Comparison of ENCODE assay signal across 9 cellular contexts in the genomic region with DNA sequence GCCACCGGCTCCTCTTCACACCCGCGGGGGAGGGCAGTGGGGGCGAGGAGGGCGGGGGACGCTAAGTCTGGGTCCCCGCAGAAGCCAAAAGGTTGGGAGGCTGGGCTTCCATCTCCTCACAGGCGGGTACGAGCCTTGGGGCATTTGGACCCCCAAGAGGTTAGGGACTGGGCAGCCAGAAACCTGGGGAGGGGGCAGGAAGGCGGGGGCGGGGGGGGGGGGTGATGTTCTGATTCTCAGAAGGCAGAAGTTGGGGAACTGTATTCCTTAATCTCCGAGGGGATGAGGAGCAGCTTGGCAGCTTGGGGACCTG. TPM values are rescaled to one million over a fixed set of nuclear protein-coding genes. Genes with fewer than 3 reads are reported as not detected.
DNase-seq lines count a peak whose midpoint lies in the region; ATAC-seq and TF ChIP-seq lines count a peak whose summit lies in the region.
"Had no signal": no experiment of that assay in that cellular context is flagged by ENCODE, and none has a peak within 500 bp of the region (broad histone marks: within the 10 kb centered on the region; RNA-seq: fewer than 3 reads in every experiment).

No MANE protein-coding gene starts in this region.

- no peak overlapping the region for H2AFZ ChIP-seq in OCI-LY3 (ENCODE audit: low read depth, low read length)

- H3K4me1 Mint-ChIP-seq in CD14-positive monocyte (peaks cover 64% of the 10 kb centered on the region), neural crest cell (peaks cover 23% of the 10 kb centered on the region)

- TF ChIP-seq POLR2A in GM18505 (IDR thresholded peaks at IDR 0.05; ENCODE audit: borderline replicate concordance, extremely low read depth, insufficient read depth, insufficient read length) = no peak

- no peaks in the 10 kb centered on the region for H3K27me3 ChIP-seq in OCI-LY3 (ENCODE audit: low read depth, low read length)
- no peaks in the 10 kb centered on the region for H3K27me3 ChIP-seq in effector memory CD4-positive, alpha-beta T cell (replicated peaks; ENCODE audit: control insufficient read depth, insufficient read depth, low read length, poor library complexity, severe bottlenecking)

- ATAC-seq in GM18505 (IDR thresholded peaks at IDR 0.05; ENCODE audit: unreplicated experiment) (no peak), HG02763 (IDR thresholded peaks at IDR 0.05; ENCODE audit: unreplicated experiment) (no peak)

- peak overlapping the region; percentile 100 for H3K9ac ChIP-seq in OCI-LY3 (ENCODE audit: low read length)

- H3K27ac ChIP-seq in OCI-LY3 (ENCODE audit: low read length) = peak overlapping the region; percentile 97
- H3K27ac ChIP-seq in effector memory CD4-positive, alpha-beta T cell (ENCODE audit: insufficient read depth, low read length, poor library complexity, severe bottlenecking) = peak overlapping the region; percentile 94

- no peak for DNase-seq in CD14-positive monocyte (ENCODE audit: low spot score)
- DNase-seq in effector memory CD4-positive, alpha-beta T cell = no peak
- DNase-seq in neural crest cell (ENCODE audit: low read depth, low spot score) = no peak
- DNase-seq in NCI-H1048 (lab: John Stamatoyannopoulos, UW) = no peak
- DNase-seq in NCI-H524 treated with DMSO at 0.1 percent for 48 hours (lab: John Stamatoyannopoulos, UW) = no peak

- peak overlapping the region; percentile 98 to 100 (median 99) for H3K27ac Mint-ChIP-seq in CD14-positive monocyte
- no peak overlapping the region for H3K27ac Mint-ChIP-seq in neural crest cell (ENCODE audit: unreplicated experiment)

- peaks cover 60% of the 10 kb centered on the region for H3K4me1 ChIP-seq in OCI-LY3 (ENCODE audit: low read length)
- peaks cover 60% of the 10 kb centered on the region for H3K4me1 ChIP-seq in effector memory CD4-positive, alpha-beta T cell (ENCODE audit: control insufficient read depth, insufficient read depth, low read length, poor library complexity, severe bottlenecking)

- peaks cover 0 to 3% (median 2%) of the 10 kb centered on the region in 3 donors for H3K27me3 Mint-ChIP-seq in CD14-positive monocyte (ENCODE audit: low read depth in 3 of 3)
- H3K27me3 Mint-ChIP-seq in neural crest cell (ENCODE audit: low read depth) = peaks cover 96% of the 10 kb centered on the region

- H3K9me3 ChIP-seq in OCI-LY3 (ENCODE audit: insufficient read depth, low read length) = no peaks in the 10 kb centered on the region
- no peaks in the 10 kb centered on the region for H3K9me3 ChIP-seq in effector memory CD4-positive, alpha-beta T cell (ENCODE audit: control insufficient read depth, low read length)

- H3K36me3 Mint-ChIP-seq in CD14-positive monocyte (peaks cover 70 to 80% of the 10 kb centered on the region in 2 donors), neural crest cell (ENCODE audit: low read depth) (no peaks in the 10 kb centered on the region)

- H3K9me3 Mint-ChIP-seq in CD14-positive monocyte (peaks cover 0 to 2% (median 0%) of the 10 kb centered on the region in 7 donors), neural crest cell (no peaks in the 10 kb centered on the region)

- peak overlapping the region; percentile 91 for H3K4me3 ChIP-seq in OCI-LY3 (ENCODE audit: low read length)
- peak overlapping the region; percentile 76 for H3K4me3 ChIP-seq in effector memory CD4-positive, alpha-beta T cell (ENCODE audit: insufficient read depth, low read depth, low read length, poor library complexity, severe bottlenecking)

- intact Hi-C loops in CD14-positive monocyte (cut with micrococcal nuclease) = loop anchor here (5.0 kb wide), 1 partner anchor 66 kb away; no protein-coding TSS in a partner anchor

- peaks cover 9% of the 10 kb centered on the region; the same call in 1 of the 2 replicates for H4K20me1 ChIP-seq in OCI-LY3 (ENCODE audit: insufficient read depth, low read length)

- peaks cover 73% of the 10 kb centered on the region for H3K36me3 ChIP-seq in OCI-LY3 (replicated peaks; ENCODE audit: low read depth, low read length)
- peaks cover 23% of the 10 kb centered on the region for H3K36me3 ChIP-seq in effector memory CD4-positive, alpha-beta T cell (ENCODE audit: control insufficient read depth, insufficient read depth, low read length)

- H3K79me2 ChIP-seq in OCI-LY3 (ENCODE audit: low read length) = peaks cover 69% of the 10 kb centered on the region

- peak overlapping the region; percentile 100 for H3K4me2 ChIP-seq in OCI-LY3 (ENCODE audit: low read length)

- TF ChIP-seq CTCF in CD14-positive monocyte (IDR thresholded peaks at IDR 0.05) (no peak), OCI-LY3 (IDR thresholded peaks at IDR 0.05; ENCODE audit: low read depth, low read length) (no peak), neural crest cell (conservative IDR thresholded peaks at IDR 0.05) (no peak)

- peak overlapping the region; percentile 90 to 94 for H3K4me3 Mint-ChIP-seq in CD14-positive monocyte
- peak overlapping the region; percentile 78 for H3K4me3 Mint-ChIP-seq in neural crest cell

RNA-seq across cellular contexts. Expression of a gene that starts 5.1 kb away (rescaled TPM):
- 10 to 100 TPM; 18.7 to 23.1 TPM for polyA plus RNA-seq in CD14-positive monocyte
- total RNA-seq in neural crest cell = 2.2 TPM in 2 replicates

RNA-seq across cellular contexts. Expression of a gene that starts 24.1 kb away (rescaled TPM):
- not detected for polyA plus RNA-seq in CD14-positive monocyte
- not detected in 2 replicates for total RNA-seq in neural crest cell
- total RNA-seq: RPMI7951 had no signal

RNA-seq across cellular contexts. Expression of a gene that starts 54.6 kb away (rescaled TPM):
- polyA plus RNA-seq in CD14-positive monocyte = not detected
- total RNA-seq in neural crest cell = not detected in 2 replicates
- total RNA-seq: RPMI7951 had no signal

RNA-seq across cellular contexts. Expression of a gene that starts 55.3 kb away (rescaled TPM):
- not detected for polyA plus RNA-seq in CD14-positive monocyte
- total RNA-seq in neural crest cell = 5.3 and 5.5 TPM in 2 replicates
